8 cellular contexts compared by ENCODE assay signal in genomic region chr13:19782727-19783682, GRCh38. TPM values are rescaled to one million over a fixed set of nuclear protein-coding genes. Genes with fewer than 3 reads are reported as not detected.
DNase-seq lines count a peak whose midpoint lies in the region; ATAC-seq and TF ChIP-seq lines count a peak whose summit lies in the region.
"Not testable (repeated sequence)": the region's sequence is repeated elsewhere in the genome, so short reads cannot be mapped to it uniquely, and the experiment has no call there.

PSPC1 (minus strand) TSS chr13:19782945; CDS start chr13:19782757, 188 bp downstream.

- not testable (repeated sequence) for H3K27me3 ChIP-seq in spleen (replicated peaks in 1 of 7)

- peak within 1 kb of the TSS; percentile 87 to 98 (median 96) for H3K27ac ChIP-seq in spleen

- not testable (repeated sequence) for H3K9me3 Mint-ChIP-seq in central memory CD8-positive, alpha-beta T cell

- intact Hi-C loops in spleen (cut with DNase I; ENCODE audit: low total_unique reads): loop anchor here (5.0 kb wide), 1 partner anchor 79 kb away; the partner anchor contains the start of gene ZMYM5

- peak within 1 kb of the TSS; percentile 99 for H3K27ac Mint-ChIP-seq in central memory CD8-positive, alpha-beta T cell (ENCODE audit: low read depth)

- peak within 1 kb of the TSS; percentile 58 to 90 (median 80) for H3K4me3 ChIP-seq in spleen

- not testable (repeated sequence) for H3K27me3 Mint-ChIP-seq in central memory CD8-positive, alpha-beta T cell

- H3K9me3 ChIP-seq in spleen: not testable (repeated sequence)

- peak; percentile 40 to 86 (median 71) for TF ChIP-seq POLR2A in spleen (IDR thresholded peaks at IDR 0.05)

- not testable (repeated sequence) for H3K36me3 ChIP-seq in spleen

- peaks cover 0 to 24% (median 13%) of the 10 kb centered on the region in 6 donors for H3K4me1 ChIP-seq in spleen

- peaks cover 11% of the 10 kb centered on the region for H3K4me1 Mint-ChIP-seq in central memory CD8-positive, alpha-beta T cell

- H3K4me3 Mint-ChIP-seq in central memory CD8-positive, alpha-beta T cell: peak within 1 kb of the TSS; percentile 90

- peaks cover 24% of the 10 kb centered on the region for H3K36me3 Mint-ChIP-seq in central memory CD8-positive, alpha-beta T cell (ENCODE audit: insufficient read depth)

- peak in 2 of 11 experiments; percentile 18 to 43 for TF ChIP-seq CTCF in spleen (IDR thresholded peaks at IDR 0.05 in 8 of 11, conservative IDR thresholded peaks at IDR 0.05 in 3 of 11)

- DNase-seq in AG08395 (ENCODE audit: low spot score) (peak; percentile 98), NCI-H446 (lab: John Stamatoyannopoulos, UW) (peak; percentile 89 to 97), inferior parietal cortex (ENCODE audit: extremely low spot score) (peak; percentile 96), spleen (peak; percentile 99)
- DNase-seq in activated CD4-positive, CD25-positive, alpha-beta regulatory T cell treated with anti-CD3 and anti-CD28 coated beads, Interleukin-2, amount 50 U/mL, for 16 hours (ENCODE audit: low read depth, low spot score): peak; percentile 93
- DNase-seq in central memory CD8-positive, alpha-beta T cell (ENCODE audit: low spot score in 2 of 2): peak; percentile 91 to 94

- 19 to 22% (median 20%) methylated on average over 50 of the region's 50 CpGs for WGBS in spleen, 5 donors

- peak; percentile 83 for ATAC-seq in GM19023 (IDR thresholded peaks at IDR 0.05; ENCODE audit: unreplicated experiment)
- ATAC-seq in HG03280 (IDR thresholded peaks at IDR 0.05; ENCODE audit: unreplicated experiment): peak; percentile 84
- peak; percentile 90 for ATAC-seq in central memory CD8-positive, alpha-beta T cell (replicated peaks; ENCODE audit: extremely low read depth, poor library complexity, severe bottlenecking)

RNA-seq across cellular contexts. Expression of gene PSPC1, which starts in this region (rescaled TPM):
- 10 to 100 TPM; 52.9 to 79.8 (median 64.5) TPM for total RNA-seq in spleen
- polyA plus RNA-seq in spleen: 10 to 100 TPM; 32.7 to 52.5 (median 39.5) TPM

Comparison
In these comparisons a context has a peak if more than half of its experiments do, and no peak if none do; other contexts are left out.
1. Peak in every context shown above with its lines: DNase-seq, ATAC-seq, H3K4me3 ChIP-seq and H3K27ac ChIP-seq.